ENCODE assay signal across 1 cellular context in the genomic region with DNA sequence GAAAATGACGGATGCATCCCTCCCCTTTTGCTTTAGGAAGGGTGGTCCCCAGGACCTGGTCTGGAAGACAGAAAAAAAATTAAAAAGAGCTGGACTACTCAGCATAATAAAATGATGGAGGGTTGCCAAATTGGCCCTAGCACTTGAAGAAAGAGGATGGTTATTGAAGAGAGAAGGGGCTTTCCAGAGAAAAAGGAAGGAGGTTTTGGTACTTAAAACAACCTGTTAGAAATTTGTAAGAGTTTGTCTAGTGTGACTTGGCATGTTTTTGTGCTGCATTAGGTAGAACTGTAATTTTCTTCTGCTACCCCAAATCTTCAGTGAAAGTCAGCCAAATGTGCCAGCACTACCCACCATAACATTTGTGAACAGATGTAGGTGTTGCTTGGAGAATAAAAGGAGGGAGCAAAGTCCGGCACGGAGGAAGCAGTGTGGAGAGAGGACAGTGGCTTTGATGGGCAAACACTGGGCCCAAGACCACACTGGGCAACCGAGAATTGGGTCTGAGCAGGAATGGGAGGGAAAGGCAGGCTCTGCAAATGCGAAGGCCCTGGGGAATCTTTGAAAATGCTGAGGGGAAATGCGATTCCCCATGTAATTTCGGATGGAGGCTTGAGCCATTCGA.
TF ChIP-seq lines count a peak whose summit lies in the region.

No MANE protein-coding gene starts in this region.

TF ChIP-seq in SK-N-SH, 30 proteins besides CTCF, POLR2A, EP300 and RAD21 (continued from another document):
- TF ChIP-seq, protein P1, sequence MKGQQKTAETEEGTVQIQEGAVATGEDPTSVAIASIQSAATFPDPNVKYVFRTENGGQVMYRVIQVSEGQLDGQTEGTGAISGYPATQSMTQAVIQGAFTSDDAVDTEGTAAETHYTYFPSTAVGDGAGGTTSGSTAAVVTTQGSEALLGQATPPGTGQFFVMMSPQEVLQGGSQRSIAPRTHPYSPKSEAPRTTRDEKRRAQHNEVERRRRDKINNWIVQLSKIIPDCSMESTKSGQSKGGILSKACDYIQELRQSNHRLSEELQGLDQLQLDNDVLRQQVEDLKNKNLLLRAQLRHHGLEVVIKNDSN (IDR thresholded peaks at IDR 0.05; ENCODE audit: borderline replicate concordance, low read depth) = no peak
- TF ChIP-seq, protein P2, sequence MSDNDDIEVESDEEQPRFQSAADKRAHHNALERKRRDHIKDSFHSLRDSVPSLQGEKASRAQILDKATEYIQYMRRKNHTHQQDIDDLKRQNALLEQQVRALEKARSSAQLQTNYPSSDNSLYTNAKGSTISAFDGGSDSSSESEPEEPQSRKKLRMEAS (IDR thresholded peaks at IDR 0.05; ENCODE audit: low read depth) = no peak
- TF ChIP-seq SIN3A (IDR thresholded peaks at IDR 0.05; ENCODE audit: borderline replicate concordance, low read depth, low read length) (no peak), RXRA (IDR thresholded peaks at IDR 0.05; ENCODE audit: borderline replicate concordance, low read depth) (no peak), TAF1 (IDR thresholded peaks at IDR 0.05; ENCODE audit: borderline replicate concordance, low read depth, low read length) (no peak), GATA2 (CRISPR knock-in tag; IDR thresholded peaks at IDR 0.05) (no peak), RCOR1 (IDR thresholded peaks at IDR 0.05; ENCODE audit: low read length) (no peak)
